Comparison of ENCODE assay signal across 25 cellular contexts in the genomic region with DNA sequence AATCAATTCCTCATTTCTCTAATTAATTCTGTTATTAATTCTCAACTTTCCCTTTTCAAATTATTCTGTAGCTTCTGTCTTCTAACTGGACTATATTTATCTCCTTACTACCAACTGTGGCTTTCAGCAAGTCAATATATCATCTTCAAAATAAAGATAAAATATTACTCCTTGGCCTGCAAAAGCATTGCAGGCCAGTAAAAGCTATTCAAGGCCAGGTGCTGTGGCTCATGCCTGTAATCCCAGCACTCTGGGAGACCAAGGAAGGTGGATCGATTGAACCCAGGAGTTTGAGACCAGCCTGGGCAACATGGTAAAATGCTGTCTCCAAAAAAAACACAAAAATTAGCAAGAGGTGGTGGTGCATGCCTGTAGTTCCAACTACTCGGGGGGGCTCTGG. TPM values are rescaled to one million over a fixed set of nuclear protein-coding genes. Genes with fewer than 3 reads are reported as not detected.
DNase-seq lines count a peak whose midpoint lies in the region; ATAC-seq, FAIRE-seq and TF ChIP-seq lines count a peak whose summit lies in the region.
"Had no signal": no experiment of that assay in that cellular context is flagged by ENCODE, and none has a peak within 500 bp of the region (broad histone marks: within the 10 kb centered on the region; RNA-seq: fewer than 3 reads in every experiment).

No MANE protein-coding gene starts in this region.

- no peaks in the 10 kb centered on the region for H3K9me3 Mint-ChIP-seq in MCF 10A (ENCODE audit: unreplicated experiment)
- no peaks in the 10 kb centered on the region for H3K9me3 Mint-ChIP-seq in stimulated activated effector memory CD8-positive, alpha-beta T cell treated with anti-CD3 and anti-CD28 coated beads, Interleukin-12 subunit alpha, Interleukin-12 subunit beta, amount 100 ng/mL, for 72 hours
- H3K9me3 Mint-ChIP-seq: CD4-positive, alpha-beta T cell had no signal

- H3K9ac ChIP-seq in K562 (ENCODE audit: insufficient read depth in 1 of 2, low read depth in 2 of 2, low read length in 2 of 2) = no peak overlapping the region
- H3K9ac ChIP-seq: BLaER1, GM23248 had no signal

- TF ChIP-seq POLR2A in breast epithelium (IDR thresholded peaks at IDR 0.05) = no peak
- no peak for TF ChIP-seq POLR2A in K562 (conservative IDR thresholded peaks at IDR 0.05)

- H3K79me2 ChIP-seq in K562 (ENCODE audit: control insufficient read depth, insufficient read depth, low read length) = peaks cover 65% of the 10 kb centered on the region

- 100% methylated on average over 2 of the region's 2 CpGs for WGBS in K562 (ENCODE audit: insufficient coverage, low coverage, missing lambda C conversion rate)

- ATAC-seq in K562 = no peak
- ATAC-seq in stimulated activated effector memory CD8-positive, alpha-beta T cell treated with anti-CD3 and anti-CD28 coated beads, Interleukin-12 subunit alpha, Interleukin-12 subunit beta, amount 100 ng/mL, for 72 hours = no peak
- no peak for ATAC-seq in GM21423 (IDR thresholded peaks at IDR 0.05; ENCODE audit: unreplicated experiment)

- POLR2A ChIA-PET in MCF 10A (lab: Yijun Ruan, JAX) (interaction anchor here (0.8 kb wide), 1 partner anchor 10 kb away, joined by 3 read pairs; no protein-coding TSS in a partner anchor), K562 (lab: Yijun Ruan, JAX) (interaction anchor here (0.7 to 1.7 kb wide), 4 partner anchors 10 to 83 kb away, joined by 3 to 4 read pairs (median 3); no protein-coding TSS in a partner anchor)

- no peak for TF ChIP-seq RAD21 in K562 (CRISPR knock-in tag; conservative IDR thresholded peaks at IDR 0.05 in 1 of 2, IDR thresholded peaks at IDR 0.05 in 1 of 2)

- TF ChIP-seq CTCF in MCF 10A (IDR thresholded peaks at IDR 0.05; ENCODE audit: unreplicated experiment) (no peak), breast epithelium (IDR thresholded peaks at IDR 0.05) (no peak), K562 (IDR thresholded peaks at IDR 0.05 in 2 of 3, conservative IDR thresholded peaks at IDR 0.05 in 1 of 3; ENCODE audit: insufficient read depth in 2 of 3, low read depth in 1 of 3, low read length in 3 of 3) (no peak)

- H3K27me3 Mint-ChIP-seq in MCF 10A (ENCODE audit: insufficient read depth, unreplicated experiment) = no peaks in the 10 kb centered on the region
- H3K27me3 Mint-ChIP-seq: B cell; CD4-positive, alpha-beta T cell had no signal

- H3K4me1 ChIP-seq in breast epithelium = no peaks in the 10 kb centered on the region
- peaks cover 13 to 24% of the 10 kb centered on the region in 2 experiments; a peak in 4 of 5 replicates for H3K4me1 ChIP-seq in K562 (replicated peaks in 1 of 2; ENCODE audit: control insufficient read depth in 2 of 2, insufficient read depth in 2 of 2, low read length in 2 of 2)

- no peak for FAIRE-seq in K562 (lab: Jason Lieb, UNC)
- FAIRE-seq: A204.1, GM12891, H1 had no signal

- H4K20me1 ChIP-seq in K562 (replicated peaks; ENCODE audit: control insufficient read depth, insufficient read depth, low read length) = peaks cover 16% of the 10 kb centered on the region; the same call in 1 of the 2 replicates

- H3K27ac Mint-ChIP-seq in MCF 10A (ENCODE audit: low read depth, unreplicated experiment) = peak overlapping the region; percentile 42
- peak overlapping the region; percentile 72 for H3K27ac Mint-ChIP-seq in stimulated activated effector memory CD8-positive, alpha-beta T cell treated with anti-CD3 and anti-CD28 coated beads, Interleukin-12 subunit alpha, Interleukin-12 subunit beta, amount 100 ng/mL, for 72 hours
- H3K27ac Mint-ChIP-seq: B cell; CD4-positive, alpha-beta T cell had no signal

- H3K27ac ChIP-seq in breast epithelium = no peak overlapping the region
- H3K27ac ChIP-seq in K562 (ENCODE audit: extremely low read depth, low read depth, low read length) = peak overlapping the region; percentile 10; the same call in 1 of the 3 replicates
- H3K27ac ChIP-seq: 22Rv1, BLaER1, C4-2B, GM23248 had no signal

- H3K4me3 ChIP-seq in breast epithelium (no peak overlapping the region), K562 (no peak overlapping the region)
- H3K4me3 ChIP-seq: BLaER1, GM23248 had no signal

- TF ChIP-seq EP300 in K562 (IDR thresholded peaks at IDR 0.05; ENCODE audit: low read length) = no peak

- DNase-seq in MCF 10A (ENCODE audit: unreplicated experiment) = no peak
- no peak for DNase-seq in breast epithelium (ENCODE audit: low spot score in 2 of 2)
- no peak for DNase-seq in K562 (ENCODE audit: extremely low read depth in 1 of 4, low spot score in 3 of 4)
- DNase-seq in stimulated activated effector memory CD8-positive, alpha-beta T cell treated with anti-CD3 and anti-CD28 coated beads, Interleukin-12 subunit alpha, Interleukin-12 subunit beta, amount 100 ng/mL, for 72 hours (ENCODE audit: low spot score in 2 of 2) = no peak
- DNase-seq in SW 1271 (lab: John Stamatoyannopoulos, UW) = no peak
- DNase-seq in HK-2 (ENCODE audit: unreplicated experiment) = no peak
- DNase-seq: Calu3; CD4-positive, alpha-beta T cell; COR-L47; DMS53; DMS79 treated with DMSO at 0.1 percent for 48 hours; GF-D8; GM23248; H7; HCEC 1CT had no signal

- no peaks in the 10 kb centered on the region for H3K9me1 ChIP-seq in K562 (ENCODE audit: control insufficient read depth, insufficient read depth, low read length)

- CTCF ChIA-PET in MCF 10A (lab: Yijun Ruan, JAX) (interaction anchor here (0.8 to 1.0 kb wide), 3 partner anchors 8 to 32 kb away, joined by 3 to 4 read pairs (median 3); no protein-coding TSS in a partner anchor), K562 (lab: Yijun Ruan, JAX; ENCODE audit: low intra/inter-chr PET ratio) (no interaction called here)

- H2AFZ ChIP-seq in K562 (ENCODE audit: low read depth, low read length) = no peak overlapping the region
- H2AFZ ChIP-seq: GM23248 had no signal

- in situ Hi-C loops in K562 (cut with MboI) = no loop called here

- H3K9me3 ChIP-seq in breast epithelium = no peaks in the 10 kb centered on the region
- H3K9me3 ChIP-seq in K562 (replicated peaks; ENCODE audit: control insufficient read depth, insufficient read depth, low read depth, low read length) = no peaks in the 10 kb centered on the region
- H3K9me3 ChIP-seq: BLaER1 had no signal

- peaks cover 4% of the 10 kb centered on the region for H3K4me1 Mint-ChIP-seq in MCF 10A (ENCODE audit: insufficient read depth, unreplicated experiment)
- H3K4me1 Mint-ChIP-seq in stimulated activated effector memory CD8-positive, alpha-beta T cell treated with anti-CD3 and anti-CD28 coated beads, Interleukin-12 subunit alpha, Interleukin-12 subunit beta, amount 100 ng/mL, for 72 hours = peaks cover 14% of the 10 kb centered on the region

- H3K27me3 ChIP-seq in breast epithelium (no peaks in the 10 kb centered on the region), K562 (ENCODE audit: control insufficient read depth in 2 of 2, insufficient read depth in 2 of 2, low read length in 2 of 2) (no peaks in the 10 kb centered on the region)
- H3K27me3 ChIP-seq: BLaER1 had no signal

- H3K36me3 ChIP-seq in breast epithelium (peaks cover 8% of the 10 kb centered on the region), K562 (ENCODE audit: control insufficient read depth, insufficient read depth, low read length) (peaks cover 70% of the 10 kb centered on the region)

- intact Hi-C loops in MCF 10A (cut with micrococcal nuclease) (no loop called here), breast epithelium (cut with DNase I; ENCODE audit: low total_unique reads) (no loop called here), K562 (cut with micrococcal nuclease) (no loop called here)

- H3K4me2 ChIP-seq in K562 (ENCODE audit: insufficient read depth, low read length) = no peak overlapping the region
- H3K4me2 ChIP-seq: BLaER1 had no signal

- BruUV-seq in MCF 10A (replicated peaks; lab: Mats Ljungman, UMichigan) (no TSS peak), K562 (replicated peaks; lab: Mats Ljungman, UMichigan) (no TSS peak)

- peaks cover 49% of the 10 kb centered on the region for H3K36me3 Mint-ChIP-seq in MCF 10A (ENCODE audit: insufficient read depth, unreplicated experiment)
- H3K36me3 Mint-ChIP-seq in stimulated activated effector memory CD8-positive, alpha-beta T cell treated with anti-CD3 and anti-CD28 coated beads, Interleukin-12 subunit alpha, Interleukin-12 subunit beta, amount 100 ng/mL, for 72 hours = peaks cover 78% of the 10 kb centered on the region

- no peak overlapping the region for H3K4me3 Mint-ChIP-seq in MCF 10A (ENCODE audit: unreplicated experiment)
- no peak overlapping the region for H3K4me3 Mint-ChIP-seq in stimulated activated effector memory CD8-positive, alpha-beta T cell treated with anti-CD3 and anti-CD28 coated beads, Interleukin-12 subunit alpha, Interleukin-12 subunit beta, amount 100 ng/mL, for 72 hours
- H3K4me3 Mint-ChIP-seq: B cell; CD4-positive, alpha-beta T cell had no signal

RNA-seq across cellular contexts. Expression of gene USP48, which starts 27.9 kb away (rescaled TPM):
- 60.2 and 64.8 TPM in 2 replicates for total RNA-seq in MCF 10A (2022)
- total RNA-seq in breast epithelium = 10 to 100 TPM; 56.0 to 86.9 (median 74.7) TPM
- 194 and 717 TPM in 2 replicates for total RNA-seq in K562 (2011; cell fraction: chromatin; rRNA removed; ENCODE audit: low replicate concordance)
- total RNA-seq in K562 (2011; cell fraction: nucleolus; rRNA removed) = 95.7 and 151 TPM in 2 replicates
- total RNA-seq in K562 (2011; cell fraction: nucleoplasm; rRNA removed) = 249 and 315 TPM in 2 replicates
- total RNA-seq in K562 (2014; rRNA removed) = 89.9 and 91.0 TPM in 2 replicates
- 106 and 120 TPM in 2 replicates for total RNA-seq in K562 (2014; rRNA removed; fragmentation: Illumina TruSeq; extraction: Trizol)
- 102 and 109 TPM in 2 replicates for total RNA-seq in K562 (2015; rRNA removed; fragmentation: Illumina TruSeq; extraction: Trizol)
- total RNA-seq in K562 (2021) = 123 TPM in 2 replicates
- 78.6 and 97.2 TPM in 2 replicates for polyA plus RNA-seq in K562 (2011; rRNA removed)
- polyA plus RNA-seq in K562 (2011; cell fraction: cytosol; rRNA removed) = 13.8 and 29.6 TPM in 2 replicates
- 94.2 and 106 TPM in 2 replicates for polyA plus RNA-seq in K562 (2011; cell fraction: nucleus; rRNA removed)
- polyA plus RNA-seq in K562 (2012) = 92.9 and 103 TPM in 2 replicates
- polyA plus RNA-seq in K562 (2014; fragmentation: Illumina TruSeq; extraction: Trizol) = 101 and 121 TPM in 2 replicates
- 10 to 100 TPM; 23.3 to 30.3 TPM for polyA plus RNA-seq in K562 (2014; fragmentation: Nextera tagmentation; extraction: Ambion mirVana)
- 101 and 106 TPM in 2 replicates for polyA plus RNA-seq in K562 (2014; rRNA removed)
- 149 and 168 TPM in 2 replicates for polyA minus RNA-seq in K562 (2011; rRNA and poly(A)+ RNA removed)
- polyA minus RNA-seq in K562 (2011; cell fraction: cytosol; rRNA and poly(A)+ RNA removed) = 39.7 and 45.1 TPM in 2 replicates
- polyA minus RNA-seq in K562 (2011; cell fraction: nucleus; rRNA and poly(A)+ RNA removed) = 77.0 and 154 TPM in 2 replicates

RNA-seq across cellular contexts. Expression of gene LDLRAD2, which starts 57.0 kb away (rescaled TPM):
- not detected in 2 replicates for total RNA-seq in MCF 10A (2022)
- total RNA-seq in breast epithelium = under 1 TPM in 1 of 3 donors, not detected in 2; 0.33 TPM
- not detected in 2 replicates for total RNA-seq in K562 (2011; cell fraction: chromatin; rRNA removed; ENCODE audit: low replicate concordance)
- total RNA-seq in K562 (2011; cell fraction: nucleolus; rRNA removed) = 0.13 TPM in 1 of 2 replicates, not detected in the other
- not detected in 2 replicates for total RNA-seq in K562 (2011; cell fraction: nucleoplasm; rRNA removed)
- not detected in 2 replicates for total RNA-seq in K562 (2014; rRNA removed)
- not detected in 2 replicates for total RNA-seq in K562 (2014; rRNA removed; fragmentation: Illumina TruSeq; extraction: Trizol)
- not detected in 2 replicates for total RNA-seq in K562 (2015; rRNA removed; fragmentation: Illumina TruSeq; extraction: Trizol)
- not detected in 2 replicates for total RNA-seq in K562 (2021)
- not detected in 2 replicates for polyA plus RNA-seq in K562 (2011; rRNA removed)
- polyA plus RNA-seq in K562 (2011; cell fraction: cytosol; rRNA removed) = not detected in 2 replicates
- 0.10 TPM in 1 of 2 replicates, not detected in the other for polyA plus RNA-seq in K562 (2011; cell fraction: nucleus; rRNA removed)
- 5.8 and 7.0 TPM in 2 replicates for polyA plus RNA-seq in K562 (2012)
- polyA plus RNA-seq in K562 (2014; fragmentation: Illumina TruSeq; extraction: Trizol) = not detected in 2 replicates
- under 1 TPM; 0.45 to 0.48 TPM for polyA plus RNA-seq in K562 (2014; fragmentation: Nextera tagmentation; extraction: Ambion mirVana)
- not detected in 2 replicates for polyA plus RNA-seq in K562 (2014; rRNA removed)
- not detected in 2 replicates for polyA minus RNA-seq in K562 (2011; rRNA and poly(A)+ RNA removed)
- not detected in 2 replicates for polyA minus RNA-seq in K562 (2011; cell fraction: cytosol; rRNA and poly(A)+ RNA removed)
- polyA minus RNA-seq in K562 (2011; cell fraction: nucleus; rRNA and poly(A)+ RNA removed) = not detected in 2 replicates
- total RNA-seq: Calu3; CD4-positive, alpha-beta T cell; Daoy; G401; GM23248 had no signal
